In genomic region chr18:74476154-74476553, GRCh38 we compare ENCODE assay signal across 8 cellular contexts. TPM values are rescaled to one million over a fixed set of nuclear protein-coding genes. Genes with fewer than 3 reads are reported as not detected.
DNase-seq lines count a peak whose midpoint lies in the region; TF ChIP-seq lines count a peak whose summit lies in the region.

No MANE protein-coding gene starts in this region.

- no peak overlapping the region for H3K4me3 ChIP-seq in cardiac muscle cell
- H3K4me3 ChIP-seq in tibial nerve: no peak overlapping the region

- peak; percentile 86 for TF ChIP-seq CTCF in cardiac muscle cell (IDR thresholded peaks at IDR 0.05; ENCODE audit: low read depth, low read length)
- peak; percentile 29 to 62 (median 49) for TF ChIP-seq CTCF in tibial nerve (IDR thresholded peaks at IDR 0.05)

- H3K9me3 ChIP-seq in cardiac muscle cell (ENCODE audit: low read depth) (no peaks in the 10 kb centered on the region), tibial nerve (no peaks in the 10 kb centered on the region)

- WGBS in tibial nerve, 2 donors: 22 to 27% methylated on average over 6 of the region's 6 CpGs

- H3K27ac ChIP-seq in cardiac muscle cell (no peak overlapping the region), tibial nerve (no peak overlapping the region)

- H3K36me3 ChIP-seq in cardiac muscle cell (no peaks in the 10 kb centered on the region), tibial nerve (no peaks in the 10 kb centered on the region)

- peak; percentile 61 for DNase-seq in NCI-H82 (lab: John Stamatoyannopoulos, UW)
- DNase-seq in NCI-H82 treated with DMSO at 0.1 percent for 48 hours (lab: John Stamatoyannopoulos, UW; ENCODE audit: unreplicated experiment): no peak
- DNase-seq in SK-N-DZ (ENCODE audit: low spot score): peak; percentile 35
- DNase-seq in cardiac muscle cell (ENCODE audit: low read depth in 1 of 2, low spot score in 1 of 2): peak; percentile 49 to 62
- DNase-seq in tibial nerve (ENCODE audit: low spot score in 2 of 2): peak in 1 of 2 donors; percentile 37
- DNase-seq in effector CD8-positive, alpha-beta T cell (lab: John Stamatoyannopoulos, UW): no peak
- DNase-seq in activated T-cell treated with anti-CD3 and anti-CD28 coated beads, Interleukin-2, amount 50 U/mL, for 1 hour: no peak
- no peak for DNase-seq in NCI-H2029 (lab: John Stamatoyannopoulos, UW)

- H3K4me1 ChIP-seq in cardiac muscle cell (ENCODE audit: low read depth) (no peaks in the 10 kb centered on the region), tibial nerve (no peaks in the 10 kb centered on the region)

- TF ChIP-seq EP300 in tibial nerve (IDR thresholded peaks at IDR 0.05): no peak

- H3K27me3 ChIP-seq in cardiac muscle cell: no peaks in the 10 kb centered on the region
- no peaks in the 10 kb centered on the region for H3K27me3 ChIP-seq in tibial nerve

- no peak for TF ChIP-seq POLR2A in tibial nerve (IDR thresholded peaks at IDR 0.05)

RNA-seq across cellular contexts. Expression of gene DIPK1C, which starts 19.0 kb away (rescaled TPM):
- not detected in 2 replicates for polyA plus RNA-seq in SK-N-DZ (2014; cell fraction: cytosol; rRNA removed)
- not detected in 2 replicates for polyA plus RNA-seq in SK-N-DZ (2014; cell fraction: nucleus; rRNA removed)
- not detected in 2 replicates for total RNA-seq in cardiac muscle cell
- polyA plus RNA-seq in cardiac muscle cell: not detected in 2 replicates
- total RNA-seq in tibial nerve: 1 to 10 TPM in 1 of 4 donors, under 1 TPM in 2, not detected in 1; 0.20 to 1.5 (median 0.44) TPM

RNA-seq across cellular contexts. Expression of gene CNDP2, which starts 20.0 kb away (rescaled TPM):
- 28.5 and 34.0 TPM in 2 replicates for polyA plus RNA-seq in SK-N-DZ (2014; cell fraction: cytosol; rRNA removed)
- polyA plus RNA-seq in SK-N-DZ (2014; cell fraction: nucleus; rRNA removed): 18.8 and 36.7 TPM in 2 replicates
- total RNA-seq in cardiac muscle cell: 78.4 and 79.2 TPM in 2 replicates
- polyA plus RNA-seq in cardiac muscle cell: 74.8 and 114 TPM in 2 replicates
- total RNA-seq in tibial nerve: 10 to 100 TPM; 71.8 to 87.8 (median 81.5) TPM

RNA-seq across cellular contexts. Expression of gene CNDP1, which starts 58.1 kb away (rescaled TPM):
- 0.14 TPM in 1 of 2 replicates, not detected in the other for polyA plus RNA-seq in SK-N-DZ (2014; cell fraction: cytosol; rRNA removed)
- polyA plus RNA-seq in SK-N-DZ (2014; cell fraction: nucleus; rRNA removed): 0.06 and 0.84 TPM in 2 replicates
- total RNA-seq in cardiac muscle cell (1.6 TPM in 1 of 2 replicates, not detected in the other), tibial nerve (1 to 10 TPM in 1 of 4 donors, under 1 TPM in 1, not detected in 2; 0.22 to 1.0 TPM)
- polyA plus RNA-seq in cardiac muscle cell: 0.55 TPM in 1 of 2 replicates, not detected in the other

Comparison
In these comparisons a context has a peak if more than half of its experiments do, and no peak if none do; other contexts are left out.
1. DNase-seq: peak in NCI-H82 (single experiment), SK-N-DZ (single experiment) and cardiac muscle cell (2 of 2); none in NCI-H82 treated with DMSO at 0.1 percent for 48 hours (single experiment), effector CD8-positive, alpha-beta T cell (single experiment), activated T-cell treated with anti-CD3 and anti-CD28 coated beads, Interleukin-2, amount 50 U/mL, for 1 hour (single experiment) and NCI-H2029 (single experiment).